Comparison of ENCODE assay signal across 24 cellular contexts in the genomic region with DNA sequence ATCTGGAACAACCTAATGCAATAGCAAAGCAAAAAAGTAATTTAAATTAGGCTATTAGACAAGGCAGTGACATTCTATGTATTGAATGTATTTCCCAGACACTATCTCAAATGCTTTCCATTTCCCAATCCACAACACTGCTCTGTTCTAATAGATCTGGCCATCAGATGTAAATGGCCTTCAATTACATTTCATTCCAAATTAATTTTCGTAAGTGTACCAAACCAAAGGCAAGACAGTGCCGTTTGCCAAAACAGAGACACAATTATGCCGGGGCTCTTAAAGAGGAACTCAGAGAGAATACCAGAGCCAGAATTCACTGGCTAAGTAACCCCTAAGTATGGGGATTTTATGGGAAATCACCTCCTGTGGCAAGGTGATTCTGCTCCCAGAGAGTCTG.
"Had no signal": no experiment of that assay in that cellular context is flagged by ENCODE, and none has a peak within 500 bp of the region (broad histone marks: within the 10 kb centered on the region; RNA-seq: fewer than 3 reads in every experiment).

No MANE protein-coding gene starts in this region.

- ATAC-seq: left cardiac atrium, lower lobe of right lung, natural killer cell, pancreas, right cardiac atrium, upper lobe of right lung had no signal

- H3K27me3 ChIP-seq: dorsolateral prefrontal cortex, hepatocyte, pancreas, stomach, upper lobe of right lung, vagina had no signal

- H3K4me1 ChIP-seq: left ventricle myocardium inferior had no signal

- DNase-seq: dorsolateral prefrontal cortex; effector CD8-positive, alpha-beta T cell; foreskin melanocyte; head of caudate nucleus; kidney; left cardiac atrium; left ventricle myocardium inferior; lower lobe of right lung; natural killer cell; nucleus accumbens; pancreas; right cardiac atrium; small intestine; stimulated activated CD4-positive, alpha-beta T cell treated with anti-CD3 and anti-CD28 coated beads, Interleukin-12 subunit alpha, Interleukin-12 subunit beta, amount 100 ng/mL, for 4 hours; stimulated activated naive CD4-positive, alpha-beta T cell; stomach; substantia nigra; upper lobe of right lung had no signal

- H2AFZ ChIP-seq: hepatocyte had no signal

- H3K36me3 ChIP-seq: left ventricle myocardium inferior, lower lobe of right lung, pancreas, stomach, upper lobe of right lung, vagina had no signal

- FAIRE-seq: kidney, pancreas, small intestine had no signal

- H3K4me2 ChIP-seq: hepatocyte had no signal

- H3K27me3 Mint-ChIP-seq: progenitor cell of endocrine pancreas had no signal

- H3K4me3 ChIP-seq: dorsolateral prefrontal cortex, hepatocyte, left ventricle myocardium inferior, lower lobe of right lung, pancreas, stomach, upper lobe of right lung, vagina had no signal

- H3K27ac ChIP-seq: hepatocyte, left ventricle myocardium inferior, lower lobe of right lung, pancreas, stomach, upper lobe of right lung, vagina had no signal

- H3K4me3 Mint-ChIP-seq: memory B cell, mesothelial cell of epicardium, natural killer cell, neural crest cell had no signal

- H3K4me1 Mint-ChIP-seq: memory B cell had no signal

- H3K9me3 Mint-ChIP-seq: memory B cell, natural killer cell, neural crest cell had no signal

- H3K36me3 Mint-ChIP-seq: memory B cell, natural killer cell had no signal

- H3K9me3 ChIP-seq: lower lobe of right lung, pancreas, stomach, upper lobe of right lung, vagina had no signal

- H3K27ac Mint-ChIP-seq: memory B cell, mesothelial cell of epicardium, natural killer cell, progenitor cell of endocrine pancreas had no signal
